Comparison of ENCODE assay signal across 9 cellular contexts in genomic region chr19:3698386-3698950, GRCh38. TPM values are rescaled to one million over a fixed set of nuclear protein-coding genes. Genes with fewer than 3 reads are reported as not detected.
A peak's percentile ranks its signal among the peaks of the same experiment; 100 is the strongest.
DNase-seq lines count a peak whose midpoint lies in the region; ATAC-seq and TF ChIP-seq lines count a peak whose summit lies in the region.
"Had no signal": no experiment of that assay in that cellular context is flagged by ENCODE, and none has a peak within 500 bp of the region (broad histone marks: within the 10 kb centered on the region; RNA-seq: fewer than 3 reads in every experiment).

No MANE protein-coding gene starts in this region.

- H3K27ac Mint-ChIP-seq in activated naive CD4-positive, alpha-beta T cell treated with anti-CD3 and anti-CD28 coated beads, Interleukin-2, amount 10 ng/mL, durations not matched to agents 7 days and 5 days: no peak overlapping the region
- H3K27ac Mint-ChIP-seq in activated CD8-positive, alpha-beta T cell treated with anti-CD3 and anti-CD28 coated beads, Interleukin-2, amount 10 ng/mL, durations not matched to agents 7 days and 5 days: peak overlapping the region; percentile 33

- ATAC-seq in activated CD8-positive, alpha-beta T cell treated with anti-CD3 and anti-CD28 coated beads, Interleukin-2, amount 10 ng/mL, durations not matched to agents 7 days and 5 days: no peak
- no peak for ATAC-seq in HG02840 (IDR thresholded peaks at IDR 0.05; ENCODE audit: low FRiP score, unreplicated experiment)
- ATAC-seq in HG03045 (IDR thresholded peaks at IDR 0.05; ENCODE audit: unreplicated experiment): no peak

- peak overlapping the region; percentile 79 to 98 for H3K4me3 ChIP-seq in tibial artery

- peak overlapping the region; percentile 3 for H3K27ac ChIP-seq in layer of hippocampus (ENCODE audit: low read depth, low read length)
- peak overlapping the region; percentile 86 to 87 for H3K27ac ChIP-seq in tibial artery

- DNase-seq in activated naive CD4-positive, alpha-beta T cell treated with anti-CD3 and anti-CD28 coated beads, Interleukin-2, amount 10 ng/mL, durations not matched to agents 7 days and 5 days: no peak
- no peak for DNase-seq in activated naive CD4-positive, alpha-beta T cell treated with Interleukin-2 at 50 U/mL for 16 hours
- DNase-seq in activated CD8-positive, alpha-beta T cell treated with anti-CD3 and anti-CD28 coated beads, Interleukin-2, amount 10 ng/mL, durations not matched to agents 7 days and 5 days: no peak
- no peak for DNase-seq in tibial artery
- DNase-seq in stimulated activated CD4-positive, alpha-beta T cell treated with anti-CD3 and anti-CD28 coated beads, Interleukin-2, amount 100 ng/mL, for 24 hours: no peak
- DNase-seq: DMS153 had no signal

- H3K9me3 Mint-ChIP-seq in activated naive CD4-positive, alpha-beta T cell treated with anti-CD3 and anti-CD28 coated beads, Interleukin-2, amount 10 ng/mL, durations not matched to agents 7 days and 5 days: no peaks in the 10 kb centered on the region
- no peaks in the 10 kb centered on the region for H3K9me3 Mint-ChIP-seq in activated CD8-positive, alpha-beta T cell treated with anti-CD3 and anti-CD28 coated beads, Interleukin-2, amount 10 ng/mL, durations not matched to agents 7 days and 5 days (ENCODE audit: insufficient read depth)

- H3K4me1 ChIP-seq in tibial artery: peaks cover 0 to 54% (median 34%) of the 10 kb centered on the region in 4 donors

- POLR2A ChIA-PET in activated CD8-positive, alpha-beta T cell treated with anti-CD3 and anti-CD28 coated beads, Interleukin-2, amount 10 ng/mL, durations not matched to agents 7 days and 5 days (lab: Charles Lee): no interaction called here

- CTCF ChIA-PET in activated naive CD4-positive, alpha-beta T cell treated with anti-CD3 and anti-CD28 coated beads, Interleukin-2, amount 10 ng/mL, durations not matched to agents 7 days and 5 days (lab: Charles Lee): interaction anchor here (2.2 kb wide), 1 partner anchor 32 kb away, joined by 9 read pairs; no protein-coding TSS in a partner anchor
- CTCF ChIA-PET in activated CD8-positive, alpha-beta T cell treated with anti-CD3 and anti-CD28 coated beads, Interleukin-2, amount 10 ng/mL, durations not matched to agents 7 days and 5 days (lab: Charles Lee): interaction anchor here (1.1 to 2.3 kb wide), 6 partner anchors 10 to 64 kb away, joined by 3 to 15 read pairs (median 4); partner anchors contain the start of gene MRPL54

- intact Hi-C loops in tibial artery (cut with DNase I; ENCODE audit: low total_unique reads): no loop called here

- H3K36me3 ChIP-seq in tibial artery: peaks cover 0 to 18% (median 5%) of the 10 kb centered on the region in 3 donors

- H3K27me3 ChIP-seq in layer of hippocampus (ENCODE audit: control insufficient read depth, insufficient read depth, low read length) (no peaks in the 10 kb centered on the region), tibial artery (no peaks in the 10 kb centered on the region)

- H3K4me1 Mint-ChIP-seq in activated naive CD4-positive, alpha-beta T cell treated with anti-CD3 and anti-CD28 coated beads, Interleukin-2, amount 10 ng/mL, durations not matched to agents 7 days and 5 days: peaks cover 19% of the 10 kb centered on the region
- peaks cover 22% of the 10 kb centered on the region for H3K4me1 Mint-ChIP-seq in activated CD8-positive, alpha-beta T cell treated with anti-CD3 and anti-CD28 coated beads, Interleukin-2, amount 10 ng/mL, durations not matched to agents 7 days and 5 days (ENCODE audit: low read depth)

- H3K36me3 Mint-ChIP-seq in activated naive CD4-positive, alpha-beta T cell treated with anti-CD3 and anti-CD28 coated beads, Interleukin-2, amount 10 ng/mL, durations not matched to agents 7 days and 5 days: peaks cover 2% of the 10 kb centered on the region
- H3K36me3 Mint-ChIP-seq in activated CD8-positive, alpha-beta T cell treated with anti-CD3 and anti-CD28 coated beads, Interleukin-2, amount 10 ng/mL, durations not matched to agents 7 days and 5 days (ENCODE audit: low read depth): no peaks in the 10 kb centered on the region

- peak overlapping the region; percentile 41 for H3K4me3 Mint-ChIP-seq in activated naive CD4-positive, alpha-beta T cell treated with anti-CD3 and anti-CD28 coated beads, Interleukin-2, amount 10 ng/mL, durations not matched to agents 7 days and 5 days
- H3K4me3 Mint-ChIP-seq in activated CD8-positive, alpha-beta T cell treated with anti-CD3 and anti-CD28 coated beads, Interleukin-2, amount 10 ng/mL, durations not matched to agents 7 days and 5 days: no peak overlapping the region

- H3K27me3 Mint-ChIP-seq in activated naive CD4-positive, alpha-beta T cell treated with anti-CD3 and anti-CD28 coated beads, Interleukin-2, amount 10 ng/mL, durations not matched to agents 7 days and 5 days: peaks cover 5% of the 10 kb centered on the region
- H3K27me3 Mint-ChIP-seq in activated CD8-positive, alpha-beta T cell treated with anti-CD3 and anti-CD28 coated beads, Interleukin-2, amount 10 ng/mL, durations not matched to agents 7 days and 5 days (ENCODE audit: low read depth): no peaks in the 10 kb centered on the region

- no peaks in the 10 kb centered on the region for H3K9me3 ChIP-seq in tibial artery

- TF ChIP-seq CTCF in tibial artery (IDR thresholded peaks at IDR 0.05): no peak

RNA-seq across cellular contexts. Expression of gene PIP5K1C, which starts 1.8 kb away (rescaled TPM):
- total RNA-seq in activated CD8-positive, alpha-beta T cell treated with anti-CD3 and anti-CD28 coated beads, Interleukin-2, amount 10 ng/mL, durations not matched to agents 7 days and 5 days: 10 to 100 TPM; 19.7 to 20.0 TPM

RNA-seq across cellular contexts. Expression of gene TJP3, which starts 9.7 kb away (rescaled TPM):
- total RNA-seq in activated CD8-positive, alpha-beta T cell treated with anti-CD3 and anti-CD28 coated beads, Interleukin-2, amount 10 ng/mL, durations not matched to agents 7 days and 5 days: 1 to 10 TPM; 1.3 TPM
